Comparison of ENCODE assay signal across 11 cellular contexts in the genomic region with DNA sequence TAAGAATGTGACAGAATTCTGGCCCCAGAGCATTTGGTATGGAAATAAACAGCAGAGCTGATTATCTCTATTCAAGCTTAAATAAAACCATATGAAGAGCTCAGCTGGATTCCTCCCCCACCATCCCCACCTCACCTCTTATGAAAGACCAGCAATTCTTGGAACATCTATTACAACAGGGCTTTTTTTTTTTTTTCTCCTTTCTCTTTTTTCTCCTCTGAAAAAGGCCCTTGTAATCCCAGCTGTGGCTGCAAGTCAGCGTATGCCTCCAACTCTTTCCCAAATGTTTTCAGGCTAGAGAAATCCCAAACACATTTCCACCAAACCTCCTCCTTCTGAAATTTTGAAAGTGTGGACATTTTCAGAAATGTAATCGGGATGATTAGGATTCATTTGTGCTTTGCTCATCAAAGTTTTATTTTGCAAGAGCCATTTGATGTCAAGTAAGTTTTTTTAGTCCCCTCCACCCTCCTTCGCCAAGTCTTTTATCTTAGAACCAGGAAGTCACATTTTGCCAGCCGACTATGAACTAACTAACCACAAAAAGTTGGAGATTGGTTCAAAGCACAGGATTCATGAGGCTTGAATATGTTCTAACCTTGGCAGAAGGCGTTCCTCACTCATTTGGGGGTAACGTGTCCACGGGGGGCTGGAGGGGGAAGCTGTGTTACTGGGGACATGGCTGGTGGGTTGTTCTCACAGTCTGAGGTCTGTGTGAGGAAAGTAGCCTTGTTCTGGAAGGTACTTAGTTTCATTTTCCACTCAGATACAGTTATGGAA.
DNase-seq lines count a peak whose midpoint lies in the region; ATAC-seq and TF ChIP-seq lines count a peak whose summit lies in the region.
"Had no signal": no experiment of that assay in that cellular context is flagged by ENCODE, and none has a peak within 500 bp of the region (broad histone marks: within the 10 kb centered on the region; RNA-seq: fewer than 3 reads in every experiment).

No MANE protein-coding gene starts in this region.

- H3K36me3 ChIP-seq in mucosa of descending colon (ENCODE audit: low read depth) (no peaks in the 10 kb centered on the region), upper lobe of right lung (no peaks in the 10 kb centered on the region)
- H3K36me3 ChIP-seq: neutrophil, thyroid gland had no signal

- H3K27ac ChIP-seq in upper lobe of right lung: peak overlapping the region; percentile 55
- H3K27ac ChIP-seq: neutrophil had no signal

- DNase-seq in M059J (ENCODE audit: low read depth) (peak; percentile 10), dedifferentiated amniotic fluid mesenchymal stem cell (ENCODE audit: extremely low spot score) (peak; percentile 87), mucosa of descending colon (no peak), upper lobe of right lung (no peak), NCI-H748 (lab: John Stamatoyannopoulos, UW; ENCODE audit: unreplicated experiment) (no peak)
- DNase-seq: NCI-H1930, thyroid gland had no signal

- no peak overlapping the region for H3K4me3 ChIP-seq in mucosa of descending colon
- no peak overlapping the region for H3K4me3 ChIP-seq in upper lobe of right lung
- H3K4me3 ChIP-seq: thyroid gland had no signal

- H3K4me1 ChIP-seq in mucosa of descending colon (ENCODE audit: low read depth) (no peaks in the 10 kb centered on the region), upper lobe of right lung (no peaks in the 10 kb centered on the region)
- H3K4me1 ChIP-seq: thyroid gland had no signal

- H3K27me3 ChIP-seq in upper lobe of right lung: no peaks in the 10 kb centered on the region
- H3K27me3 ChIP-seq: neutrophil, thyroid gland had no signal

- H3K9me3 ChIP-seq in mucosa of descending colon: no peaks in the 10 kb centered on the region
- H3K9me3 ChIP-seq in upper lobe of right lung: no peaks in the 10 kb centered on the region
- H3K9me3 ChIP-seq: neutrophil, thyroid gland had no signal

- no peak for TF ChIP-seq CTCF in mucosa of descending colon (IDR thresholded peaks at IDR 0.05)
- no peak for TF ChIP-seq CTCF in upper lobe of right lung (IDR thresholded peaks at IDR 0.05)

- intact Hi-C loops in mucosa of descending colon (cut with DNase I, micrococcal nuclease) (no loop called here), upper lobe of right lung (cut with DNase I) (no loop called here)

- ATAC-seq in mucosa of descending colon (peak; percentile 31), upper lobe of right lung (no peak), HG02642 (IDR thresholded peaks at IDR 0.05; ENCODE audit: poor library complexity, unreplicated experiment) (no peak), GM18861 (IDR thresholded peaks at IDR 0.05; ENCODE audit: unreplicated experiment) (no peak), GM19397 (IDR thresholded peaks at IDR 0.05; ENCODE audit: unreplicated experiment) (no peak)

Comparison
In these comparisons a context has a peak if more than half of its experiments do, and no peak if none do; other contexts are left out.
1. DNase-seq: peak in M059J (single experiment) and dedifferentiated amniotic fluid mesenchymal stem cell (single experiment); none in mucosa of descending colon (0 of 3), upper lobe of right lung (single experiment) and NCI-H748 (single experiment).